In the genomic region with DNA sequence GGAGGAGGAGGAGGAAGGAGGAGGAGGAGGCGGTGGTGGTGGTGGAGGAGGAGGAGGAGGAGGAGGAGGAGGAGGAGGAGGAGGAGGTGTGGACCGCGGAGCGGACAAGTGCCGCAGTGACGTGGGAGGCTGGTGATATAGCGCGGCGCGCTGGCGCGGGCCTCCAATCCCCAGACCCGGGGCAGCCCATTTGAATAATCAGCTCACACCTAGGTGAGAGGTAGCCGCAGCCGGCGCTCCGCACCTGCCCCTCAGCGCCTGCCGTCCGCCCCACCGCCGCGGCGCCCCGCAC, we compare ENCODE assay signal across 1 cellular context.
TF ChIP-seq lines count a peak whose summit lies in the region.

No MANE protein-coding gene starts in this region.

TF ChIP-seq in HepG2, 621 proteins besides CTCF, POLR2A, EP300 and RAD21 (continued from another document and continues in another):
- TF ChIP-seq MIER2 (CRISPR knock-in tag; IDR thresholded peaks at IDR 0.05) (no peak), ASH2L (IDR thresholded peaks at IDR 0.05; ENCODE audit: insufficient read length, low read depth, low read length) (peak; percentile 50), BRF2 (CRISPR knock-in tag; IDR thresholded peaks at IDR 0.05) (no peak; the same call in 1 of the 2 replicates), ZNF282 (IDR thresholded peaks at IDR 0.05; ENCODE audit: partially characterized antibody) (no peak), ZNF432 (CRISPR knock-in tag; IDR thresholded peaks at IDR 0.05; ENCODE audit: borderline replicate concordance) (no peak), REXO4 (CRISPR knock-in tag; IDR thresholded peaks at IDR 0.05; ENCODE audit: borderline replicate concordance) (no peak), MED13 (CRISPR knock-in tag; IDR thresholded peaks at IDR 0.05) (peak; percentile 20; the same call in 1 of the 2 replicates), HINFP (CRISPR knock-in tag; IDR thresholded peaks at IDR 0.05; ENCODE audit: low read depth) (no peak), ZNF510 (CRISPR knock-in tag; IDR thresholded peaks at IDR 0.05; ENCODE audit: low read depth) (no peak), ZNF709 (CRISPR knock-in tag; IDR thresholded peaks at IDR 0.05) (no peak), ZNF572 (CRISPR knock-in tag; IDR thresholded peaks at IDR 0.05) (no peak), ZNF260 (CRISPR knock-in tag; IDR thresholded peaks at IDR 0.05; ENCODE audit: borderline replicate concordance, low read depth) (no peak), FOXJ3 (CRISPR knock-in tag; IDR thresholded peaks at IDR 0.05; ENCODE audit: borderline replicate concordance) (no peak), SP5 (CRISPR knock-in tag; IDR thresholded peaks at IDR 0.05; ENCODE audit: borderline replicate concordance, low read depth) (no peak), MEIS2 (CRISPR knock-in tag; IDR thresholded peaks at IDR 0.05) (0 out of 2 replicates have a peak, but pooled peaks have one; percentile 19), SMYD3 (CRISPR knock-in tag; IDR thresholded peaks at IDR 0.05) (no peak), JUN (CRISPR knock-in tag; IDR thresholded peaks at IDR 0.05) (no peak), MYC (CRISPR knock-in tag; IDR thresholded peaks at IDR 0.05; ENCODE audit: borderline replicate concordance) (0 out of 2 replicates have a peak, but pooled peaks have one; percentile 2), ZNF766 (CRISPR knock-in tag; IDR thresholded peaks at IDR 0.05; ENCODE audit: borderline replicate concordance) (no peak), ZNF121 (CRISPR knock-in tag; IDR thresholded peaks at IDR 0.05) (0 out of 2 replicates have a peak, but pooled peaks have one; percentile 7), MLLT10 (CRISPR knock-in tag; IDR thresholded peaks at IDR 0.05) (no peak), FOXK1 (CRISPR knock-in tag; IDR thresholded peaks at IDR 0.05; ENCODE audit: borderline replicate concordance, low read depth) (0 out of 2 replicates have a peak, but pooled peaks have one; percentile 2), BHLHE40 (IDR thresholded peaks at IDR 0.05; ENCODE audit: low read length) (no peak), HDAC1 (CRISPR knock-in tag; IDR thresholded peaks at IDR 0.05) (no peak), ZBTB7A (CRISPR knock-in tag; IDR thresholded peaks at IDR 0.05) (no peak), ZBTB20 (CRISPR knock-in tag; IDR thresholded peaks at IDR 0.05; ENCODE audit: borderline replicate concordance, low read depth) (no peak), NFIB (CRISPR knock-in tag; IDR thresholded peaks at IDR 0.05; ENCODE audit: borderline replicate concordance) (no peak), NCOA2 (CRISPR knock-in tag; IDR thresholded peaks at IDR 0.05) (no peak), ELK4 (CRISPR knock-in tag; IDR thresholded peaks at IDR 0.05; ENCODE audit: borderline replicate concordance) (no peak), KLF16 (CRISPR knock-in tag; IDR thresholded peaks at IDR 0.05) (no peak), IRF9 (CRISPR knock-in tag; IDR thresholded peaks at IDR 0.05; ENCODE audit: borderline replicate concordance) (no peak), GPN1 (CRISPR knock-in tag; IDR thresholded peaks at IDR 0.05; ENCODE audit: borderline replicate concordance) (no peak), TFE3 (CRISPR knock-in tag; IDR thresholded peaks at IDR 0.05) (no peak), ZNF503 (CRISPR knock-in tag; IDR thresholded peaks at IDR 0.05) (no peak), PCBP1 (IDR thresholded peaks at IDR 0.05; ENCODE audit: borderline replicate concordance, low read depth, low read length) (no peak), SP1 (IDR thresholded peaks at IDR 0.05) (no peak), SP1 (CRISPR knock-in tag; IDR thresholded peaks at IDR 0.05) (no peak; the same call in 1 of the 2 replicates), PHF20 (CRISPR knock-in tag; IDR thresholded peaks at IDR 0.05) (no peak; the same call in 1 of the 2 replicates)
- TF ChIP-seq, protein P1, sequence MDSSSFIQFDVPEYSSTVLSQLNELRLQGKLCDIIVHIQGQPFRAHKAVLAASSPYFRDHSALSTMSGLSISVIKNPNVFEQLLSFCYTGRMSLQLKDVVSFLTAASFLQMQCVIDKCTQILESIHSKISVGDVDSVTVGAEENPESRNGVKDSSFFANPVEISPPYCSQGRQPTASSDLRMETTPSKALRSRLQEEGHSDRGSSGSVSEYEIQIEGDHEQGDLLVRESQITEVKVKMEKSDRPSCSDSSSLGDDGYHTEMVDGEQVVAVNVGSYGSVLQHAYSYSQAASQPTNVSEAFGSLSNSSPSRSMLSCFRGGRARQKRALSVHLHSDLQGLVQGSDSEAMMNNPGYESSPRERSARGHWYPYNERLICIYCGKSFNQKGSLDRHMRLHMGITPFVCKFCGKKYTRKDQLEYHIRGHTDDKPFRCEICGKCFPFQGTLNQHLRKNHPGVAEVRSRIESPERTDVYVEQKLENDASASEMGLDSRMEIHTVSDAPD (CRISPR knock-in tag; IDR thresholded peaks at IDR 0.05), result no peak
- TF ChIP-seq, protein P2, sequence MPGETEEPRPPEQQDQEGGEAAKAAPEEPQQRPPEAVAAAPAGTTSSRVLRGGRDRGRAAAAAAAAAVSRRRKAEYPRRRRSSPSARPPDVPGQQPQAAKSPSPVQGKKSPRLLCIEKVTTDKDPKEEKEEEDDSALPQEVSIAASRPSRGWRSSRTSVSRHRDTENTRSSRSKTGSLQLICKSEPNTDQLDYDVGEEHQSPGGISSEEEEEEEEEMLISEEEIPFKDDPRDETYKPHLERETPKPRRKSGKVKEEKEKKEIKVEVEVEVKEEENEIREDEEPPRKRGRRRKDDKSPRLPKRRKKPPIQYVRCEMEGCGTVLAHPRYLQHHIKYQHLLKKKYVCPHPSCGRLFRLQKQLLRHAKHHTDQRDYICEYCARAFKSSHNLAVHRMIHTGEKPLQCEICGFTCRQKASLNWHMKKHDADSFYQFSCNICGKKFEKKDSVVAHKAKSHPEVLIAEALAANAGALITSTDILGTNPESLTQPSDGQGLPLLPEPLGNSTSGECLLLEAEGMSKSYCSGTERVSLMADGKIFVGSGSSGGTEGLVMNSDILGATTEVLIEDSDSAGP (CRISPR knock-in tag; IDR thresholded peaks at IDR 0.05; ENCODE audit: borderline replicate concordance), result peak; percentile 25; the same call in 1 of the 2 replicates
- TF ChIP-seq, protein P3, sequence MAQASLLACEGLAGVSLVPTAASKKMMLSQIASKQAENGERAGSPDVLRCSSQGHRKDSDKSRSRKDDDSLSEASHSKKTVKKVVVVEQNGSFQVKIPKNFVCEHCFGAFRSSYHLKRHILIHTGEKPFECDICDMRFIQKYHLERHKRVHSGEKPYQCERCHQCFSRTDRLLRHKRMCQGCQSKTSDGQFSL (CRISPR knock-in tag; IDR thresholded peaks at IDR 0.05), result no peak
- TF ChIP-seq, protein P4, sequence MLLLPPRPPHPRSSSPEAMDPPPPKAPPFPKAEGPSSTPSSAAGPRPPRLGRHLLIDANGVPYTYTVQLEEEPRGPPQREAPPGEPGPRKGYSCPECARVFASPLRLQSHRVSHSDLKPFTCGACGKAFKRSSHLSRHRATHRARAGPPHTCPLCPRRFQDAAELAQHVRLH (CRISPR knock-in tag; IDR thresholded peaks at IDR 0.05; ENCODE audit: borderline replicate concordance, low read depth), result no peak
- TF ChIP-seq, protein P5, sequence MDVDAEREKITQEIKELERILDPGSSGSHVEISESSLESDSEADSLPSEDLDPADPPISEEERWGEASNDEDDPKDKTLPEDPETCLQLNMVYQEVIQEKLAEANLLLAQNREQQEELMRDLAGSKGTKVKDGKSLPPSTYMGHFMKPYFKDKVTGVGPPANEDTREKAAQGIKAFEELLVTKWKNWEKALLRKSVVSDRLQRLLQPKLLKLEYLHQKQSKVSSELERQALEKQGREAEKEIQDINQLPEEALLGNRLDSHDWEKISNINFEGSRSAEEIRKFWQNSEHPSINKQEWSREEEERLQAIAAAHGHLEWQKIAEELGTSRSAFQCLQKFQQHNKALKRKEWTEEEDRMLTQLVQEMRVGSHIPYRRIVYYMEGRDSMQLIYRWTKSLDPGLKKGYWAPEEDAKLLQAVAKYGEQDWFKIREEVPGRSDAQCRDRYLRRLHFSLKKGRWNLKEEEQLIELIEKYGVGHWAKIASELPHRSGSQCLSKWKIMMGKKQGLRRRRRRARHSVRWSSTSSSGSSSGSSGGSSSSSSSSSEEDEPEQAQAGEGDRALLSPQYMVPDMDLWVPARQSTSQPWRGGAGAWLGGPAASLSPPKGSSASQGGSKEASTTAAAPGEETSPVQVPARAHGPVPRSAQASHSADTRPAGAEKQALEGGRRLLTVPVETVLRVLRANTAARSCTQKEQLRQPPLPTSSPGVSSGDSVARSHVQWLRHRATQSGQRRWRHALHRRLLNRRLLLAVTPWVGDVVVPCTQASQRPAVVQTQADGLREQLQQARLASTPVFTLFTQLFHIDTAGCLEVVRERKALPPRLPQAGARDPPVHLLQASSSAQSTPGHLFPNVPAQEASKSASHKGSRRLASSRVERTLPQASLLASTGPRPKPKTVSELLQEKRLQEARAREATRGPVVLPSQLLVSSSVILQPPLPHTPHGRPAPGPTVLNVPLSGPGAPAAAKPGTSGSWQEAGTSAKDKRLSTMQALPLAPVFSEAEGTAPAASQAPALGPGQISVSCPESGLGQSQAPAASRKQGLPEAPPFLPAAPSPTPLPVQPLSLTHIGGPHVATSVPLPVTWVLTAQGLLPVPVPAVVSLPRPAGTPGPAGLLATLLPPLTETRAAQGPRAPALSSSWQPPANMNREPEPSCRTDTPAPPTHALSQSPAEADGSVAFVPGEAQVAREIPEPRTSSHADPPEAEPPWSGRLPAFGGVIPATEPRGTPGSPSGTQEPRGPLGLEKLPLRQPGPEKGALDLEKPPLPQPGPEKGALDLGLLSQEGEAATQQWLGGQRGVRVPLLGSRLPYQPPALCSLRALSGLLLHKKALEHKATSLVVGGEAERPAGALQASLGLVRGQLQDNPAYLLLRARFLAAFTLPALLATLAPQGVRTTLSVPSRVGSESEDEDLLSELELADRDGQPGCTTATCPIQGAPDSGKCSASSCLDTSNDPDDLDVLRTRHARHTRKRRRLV (CRISPR knock-in tag; IDR thresholded peaks at IDR 0.05), result no peak
- TF ChIP-seq, protein P6, sequence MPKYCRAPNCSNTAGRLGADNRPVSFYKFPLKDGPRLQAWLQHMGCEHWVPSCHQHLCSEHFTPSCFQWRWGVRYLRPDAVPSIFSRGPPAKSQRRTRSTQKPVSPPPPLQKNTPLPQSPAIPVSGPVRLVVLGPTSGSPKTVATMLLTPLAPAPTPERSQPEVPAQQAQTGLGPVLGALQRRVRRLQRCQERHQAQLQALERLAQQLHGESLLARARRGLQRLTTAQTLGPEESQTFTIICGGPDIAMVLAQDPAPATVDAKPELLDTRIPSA (CRISPR knock-in tag; IDR thresholded peaks at IDR 0.05; ENCODE audit: borderline replicate concordance), result no peak
